Comparison of ENCODE assay signal across 1 cellular context in the genomic region with DNA sequence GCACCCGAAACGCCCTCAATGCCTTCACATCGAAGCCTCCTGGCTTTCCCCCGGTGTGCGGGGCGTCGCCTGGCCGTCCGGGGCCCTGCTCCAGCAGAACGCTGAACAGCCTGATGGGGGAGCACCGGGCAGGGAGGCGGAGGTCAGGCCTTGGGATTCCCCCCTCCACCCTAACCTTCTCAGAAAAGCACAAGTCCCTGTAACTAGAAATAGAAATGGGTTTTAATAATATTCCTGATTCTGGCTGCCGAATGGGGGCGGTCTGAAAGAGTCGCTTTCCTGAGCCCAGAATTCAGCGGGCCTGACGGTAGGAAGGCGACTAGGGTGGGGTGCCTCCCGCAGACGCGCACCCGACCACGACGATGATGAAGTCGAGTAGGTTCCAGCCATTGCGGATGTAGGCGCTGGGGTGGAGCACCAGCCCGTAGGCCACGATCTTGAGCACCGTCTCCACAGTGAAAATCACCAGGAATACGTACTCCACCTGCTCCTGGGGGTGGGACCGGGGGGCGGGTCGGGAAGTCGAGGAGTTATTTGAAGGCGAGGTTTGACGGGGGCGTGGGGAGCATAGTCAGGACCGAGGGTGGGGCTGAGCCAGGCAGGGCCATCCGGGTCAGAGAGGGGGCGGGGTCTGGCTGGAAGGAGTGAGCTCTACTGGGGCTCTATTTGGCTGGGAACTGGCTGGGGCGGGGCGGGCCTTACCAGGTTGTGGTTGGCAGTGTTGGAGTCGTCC.
TF ChIP-seq lines count a peak whose summit lies in the region.

No MANE protein-coding gene starts in this region.

TF ChIP-seq in endothelial cell of umbilical vein, 7 proteins besides CTCF, POLR2A, EP300 and RAD21:
- TF ChIP-seq EZH2 (IDR thresholded peaks at IDR 0.05; ENCODE audit: borderline replicate concordance, low read depth, low read length, severe bottlenecking), result no peak
